In the genomic region with DNA sequence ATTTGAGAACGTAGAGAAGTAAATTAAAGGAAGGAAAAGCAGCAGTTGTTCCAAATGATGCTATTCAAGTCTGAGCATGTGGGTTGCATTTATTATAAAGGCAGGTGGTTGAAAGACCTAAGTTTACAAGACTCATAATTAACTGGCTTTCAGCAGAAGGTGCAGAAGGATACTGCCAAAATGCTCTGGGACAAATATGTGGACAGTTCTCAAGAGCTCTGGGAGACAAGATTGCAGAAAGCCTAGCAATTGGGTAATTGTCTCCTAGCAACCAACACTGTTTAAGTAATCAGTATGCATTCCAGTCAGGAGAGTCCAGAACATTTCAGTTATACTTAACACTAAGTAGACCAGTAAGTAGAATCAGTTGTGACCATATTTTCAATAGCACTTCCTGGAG, we compare ENCODE assay signal across 9 cellular contexts.
DNase-seq lines count a peak whose midpoint lies in the region; ATAC-seq and TF ChIP-seq lines count a peak whose summit lies in the region.
"Had no signal": no experiment of that assay in that cellular context is flagged by ENCODE, and none has a peak within 500 bp of the region (broad histone marks: within the 10 kb centered on the region; RNA-seq: fewer than 3 reads in every experiment).

No MANE protein-coding gene starts in this region.

- no peak overlapping the region for H4K8ac ChIP-seq in H9 (replicated peaks; ENCODE audit: insufficient read length, low read depth, low read length)

- TF ChIP-seq CTCF in fibroblast of lung (conservative IDR thresholded peaks at IDR 0.05 in 1 of 2, IDR thresholded peaks at IDR 0.05 in 1 of 2; ENCODE audit: low read depth in 1 of 2, low read length in 2 of 2) (no peak), omental fat pad (IDR thresholded peaks at IDR 0.05) (no peak), H9 (conservative IDR thresholded peaks at IDR 0.05) (no peak)

- peaks cover 62 to 66% of the 10 kb centered on the region in 2 experiments for H3K4me1 Mint-ChIP-seq in H9

- H3K79me2 ChIP-seq in fibroblast of lung (ENCODE audit: control insufficient read depth, insufficient read depth, low read length) (no peaks in the 10 kb centered on the region), H9 (ENCODE audit: insufficient read depth, low read length) (no peaks in the 10 kb centered on the region)

- no peak overlapping the region for H3T11ph ChIP-seq in H9 (ENCODE audit: low read length)

- no peak overlapping the region for H2BK20ac ChIP-seq in H9 (ENCODE audit: low read depth, low read length, poor library complexity, severe bottlenecking)

- no peaks in the 10 kb centered on the region for H3K23me2 ChIP-seq in H9 (ENCODE audit: insufficient read length, low read depth, low read length, poor library complexity, severe bottlenecking)

- H3K9me3 Mint-ChIP-seq in H9 = no peaks in the 10 kb centered on the region

- no peak overlapping the region for H3K18ac ChIP-seq in H9 (ENCODE audit: insufficient read length, low read depth, low read length)

- H3K36me3 Mint-ChIP-seq in H9 (ENCODE audit: insufficient read depth in 1 of 3, low read depth in 3 of 3) = peaks cover 5 to 9% (median 6%) of the 10 kb centered on the region in 3 experiments; a peak in 5 of 7 replicates

- no peak overlapping the region for H2BK15ac ChIP-seq in H9 (ENCODE audit: low read depth, low read length)

- H3K14ac ChIP-seq in H9 (ENCODE audit: insufficient read depth, low read length) = no peak overlapping the region

- no peak overlapping the region for H3K4me3 ChIP-seq in fibroblast of lung (replicated peaks in 1 of 4; ENCODE audit: control extremely low read depth in 1 of 4, insufficient read depth in 1 of 4, low read depth in 3 of 4, low read length in 4 of 4)

- H4K91ac ChIP-seq in H9 (ENCODE audit: insufficient read length, low read depth, low read length) = no peak overlapping the region

- no peak overlapping the region for H2BK5ac ChIP-seq in H9 (ENCODE audit: insufficient read length, low read length)

- H2AFZ ChIP-seq in fibroblast of lung (ENCODE audit: low read length) (no peak overlapping the region), H9 (ENCODE audit: low read length) (no peak overlapping the region)

- H3K4ac ChIP-seq in H9 (ENCODE audit: low read depth, low read length) = no peak overlapping the region

- no peak overlapping the region for H3K4me3 Mint-ChIP-seq in H9

- H3K27me3 ChIP-seq in fibroblast of lung (ENCODE audit: control insufficient read depth, insufficient read depth, low read length) = no peaks in the 10 kb centered on the region
- no peaks in the 10 kb centered on the region for H3K27me3 ChIP-seq in H9 (ENCODE audit: insufficient read depth, low read length)

- no peak overlapping the region for H2BK12ac ChIP-seq in H9 (ENCODE audit: insufficient read length, low read depth, low read length)

- peak; percentile 85 for ATAC-seq in omental fat pad (ENCODE audit: low FRiP score)
- ATAC-seq in HG03520 (IDR thresholded peaks at IDR 0.05; ENCODE audit: unreplicated experiment) = no peak

- H3K4me2 ChIP-seq in fibroblast of lung (ENCODE audit: extremely low read depth, insufficient read depth, low read length) (no peak overlapping the region), H9 (ENCODE audit: insufficient read depth, insufficient read length, low read length) (no peak overlapping the region)

- peak; percentile 73 to 78 for DNase-seq in AML-193 (lab: John Stamatoyannopoulos, UW)
- peak; percentile 23 for DNase-seq in NCI-H2227 treated with DMSO at 0.1 percent for 48 hours (lab: John Stamatoyannopoulos, UW)
- DNase-seq in fibroblast of lung (ENCODE audit: low read depth in 2 of 2) = peak; percentile 96
- no peak for DNase-seq in omental fat pad (ENCODE audit: low spot score)
- DNase-seq in activated T-cell treated with anti-CD3 and anti-CD28 coated beads for 4 hours = no peak
- DNase-seq in stimulated activated naive CD4-positive, alpha-beta T cell treated with Interleukin-2 at 50 U/mL for 16 hours (lab: John Stamatoyannopoulos, UW) = no peak
- DNase-seq in H9 = no peak

- H2BK120ac ChIP-seq in H9 (ENCODE audit: low read depth, low read length, poor library complexity, severe bottlenecking) = no peak overlapping the region

- H3K27ac Mint-ChIP-seq in H9 = no peak overlapping the region

- H4K5ac ChIP-seq in H9 (ENCODE audit: insufficient read length, low read depth, low read length) = no peak overlapping the region

- H3K9me3 ChIP-seq in fibroblast of lung (ENCODE audit: control insufficient read depth, insufficient read depth, low read depth, low read length) = no peaks in the 10 kb centered on the region
- H3K9me3 ChIP-seq in H9 (ENCODE audit: control insufficient read depth, low read depth, low read length) = no peaks in the 10 kb centered on the region

- H4K20me1 ChIP-seq in fibroblast of lung (ENCODE audit: control insufficient read depth, extremely low read depth, insufficient read depth, low read length) (no peaks in the 10 kb centered on the region), H9 (ENCODE audit: control insufficient read depth, insufficient read depth, insufficient read length) (no peaks in the 10 kb centered on the region)

- H3K4me1 ChIP-seq in fibroblast of lung (ENCODE audit: control insufficient read depth, extremely low read depth, insufficient read depth, low read length) (peaks cover 15% of the 10 kb centered on the region), H9 (ENCODE audit: insufficient read depth, low read length) (peaks cover 19% of the 10 kb centered on the region; the same call in 1 of the 2 replicates)

- no CpG with 5 or more reads among the region's 1 CpG for WGBS in H9 (ENCODE audit: extremely low coverage, insufficient read length, low lambda C conversion rate)

- no peak overlapping the region for H3K9ac ChIP-seq in fibroblast of lung (ENCODE audit: insufficient read depth, low read length)
- no peak overlapping the region for H3K9ac ChIP-seq in H9 (ENCODE audit: extremely low read depth, insufficient read length, low read length)

- H3K79me1 ChIP-seq in H9 (ENCODE audit: insufficient read depth, low read depth, low read length, poor library complexity, severe bottlenecking) = no peaks in the 10 kb centered on the region

- H3K56ac ChIP-seq in H9 (ENCODE audit: insufficient read length, low read depth, low read length) = no peak overlapping the region

- no peaks in the 10 kb centered on the region for H3K36me3 ChIP-seq in fibroblast of lung (ENCODE audit: control insufficient read depth, insufficient read depth, low read length)

- no peak overlapping the region for H3K23ac ChIP-seq in H9 (ENCODE audit: insufficient read length, low read depth, low read length)

- peak overlapping the region; percentile 69 for H3K27ac ChIP-seq in fibroblast of lung (ENCODE audit: insufficient read depth, low read length)
- no peak overlapping the region for H3K27ac ChIP-seq in H9 (ENCODE audit: insufficient read length, low read depth, low read length)
- H3K27ac ChIP-seq: VCaP had no signal

- no peaks in the 10 kb centered on the region for H3K27me3 Mint-ChIP-seq in H9 (ENCODE audit: low read depth)

- H2AK5ac ChIP-seq in H9 (ENCODE audit: insufficient read length, low read length) = no peak overlapping the region

Comparison
In these comparisons a context has a peak if more than half of its experiments do, and no peak if none do; other contexts are left out.
1. DNase-seq: peak in AML-193 (2 of 2), NCI-H2227 treated with DMSO at 0.1 percent for 48 hours (single experiment) and fibroblast of lung (2 of 2); none in omental fat pad (single experiment), activated T-cell treated with anti-CD3 and anti-CD28 coated beads for 4 hours (single experiment), stimulated activated naive CD4-positive, alpha-beta T cell treated with Interleukin-2 at 50 U/mL for 16 hours (single experiment) and H9 (single experiment).